1 cellular context compared by ENCODE assay signal in the genomic region with DNA sequence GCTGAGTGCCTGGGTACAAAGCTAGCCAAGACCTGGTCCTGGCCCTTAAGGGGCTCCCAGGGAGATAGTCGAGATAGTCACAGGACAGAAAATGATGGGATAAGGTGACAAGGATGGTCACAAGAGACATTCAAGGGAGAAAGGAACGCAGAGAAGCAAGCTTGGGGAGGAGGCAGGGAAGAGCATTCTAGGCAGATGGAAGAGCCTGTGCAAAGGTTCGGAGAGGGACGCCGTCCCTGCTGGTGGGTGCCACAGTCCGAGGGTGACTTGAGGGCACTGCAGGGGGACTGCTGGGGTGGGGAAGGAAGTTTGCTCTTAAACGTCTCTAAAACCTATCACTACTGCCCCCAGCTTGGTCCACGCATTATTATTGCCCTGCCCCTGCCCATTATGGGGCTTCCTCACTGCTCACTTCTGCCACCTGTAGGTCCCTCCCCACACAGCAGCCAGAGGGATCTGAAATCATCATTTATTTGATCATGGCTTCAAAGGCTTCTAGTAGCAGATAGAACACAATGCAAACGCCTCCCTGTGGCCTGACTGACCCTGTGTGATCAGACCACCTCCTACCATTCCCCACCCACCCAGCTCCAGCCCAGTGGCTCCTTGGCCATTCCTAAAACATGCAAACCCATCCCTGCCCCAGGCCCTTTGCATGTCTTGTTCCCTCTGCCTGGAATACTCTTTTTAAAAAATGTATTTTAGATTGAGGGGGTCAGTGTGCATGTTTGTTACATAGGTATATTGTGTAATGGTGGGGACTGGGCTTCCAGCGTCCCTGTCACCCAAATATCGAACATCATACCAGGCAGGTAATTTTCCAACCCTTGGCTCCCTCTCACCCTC.
TF ChIP-seq lines count a peak whose summit lies in the region.

No MANE protein-coding gene starts in this region.

TF ChIP-seq in HepG2, 621 proteins besides CTCF, POLR2A, EP300 and RAD21 (continued from another document):
- TF ChIP-seq ZBTB49 (CRISPR knock-in tag; IDR thresholded peaks at IDR 0.05; ENCODE audit: borderline replicate concordance) (0 out of 2 replicates have a peak, but pooled peaks have one; percentile 16), GTF3A (CRISPR knock-in tag; conservative IDR thresholded peaks at IDR 0.05) (no peak), ZNF780A (CRISPR knock-in tag; IDR thresholded peaks at IDR 0.05) (no peak), XRCC5 (optimal IDR thresholded peaks at IDR 0.05; ENCODE audit: low read length) (peak; percentile 78), SMC3 (IDR thresholded peaks at IDR 0.05; ENCODE audit: low read length) (peak; percentile 75), SP4 (CRISPR knock-in tag; IDR thresholded peaks at IDR 0.05) (peak; percentile 29; the same call in 1 of the 2 replicates), RBAK (CRISPR knock-in tag; IDR thresholded peaks at IDR 0.05) (no peak), ZNF800 (CRISPR knock-in tag; IDR thresholded peaks at IDR 0.05) (no peak), ARID3A (IDR thresholded peaks at IDR 0.05; ENCODE audit: low read depth, low read length) (peak; percentile 79), ZNF589 (CRISPR knock-in tag; conservative IDR thresholded peaks at IDR 0.05) (no peak), BORCS8-MEF2B (CRISPR knock-in tag; IDR thresholded peaks at IDR 0.05) (no peak), ZNF562 (CRISPR knock-in tag; IDR thresholded peaks at IDR 0.05; ENCODE audit: borderline replicate concordance) (no peak), FOXP1 (IDR thresholded peaks at IDR 0.05) (no peak), FOXP1 (CRISPR knock-in tag; IDR thresholded peaks at IDR 0.05) (no peak), MAF1 (CRISPR knock-in tag; IDR thresholded peaks at IDR 0.05; ENCODE audit: borderline replicate concordance) (no peak), FLYWCH1 (CRISPR knock-in tag; IDR thresholded peaks at IDR 0.05) (no peak), ZNF768 (CRISPR knock-in tag; IDR thresholded peaks at IDR 0.05) (peak; percentile 45; the same call in 1 of the 2 replicates), AFF4 (CRISPR knock-in tag; IDR thresholded peaks at IDR 0.05) (no peak), HOXA3 (CRISPR knock-in tag; IDR thresholded peaks at IDR 0.05) (0 out of 2 replicates have a peak, but pooled peaks have one; percentile 30), ZNF274 (CRISPR knock-in tag; IDR thresholded peaks at IDR 0.05) (no peak)
- TF ChIP-seq, protein P1, sequence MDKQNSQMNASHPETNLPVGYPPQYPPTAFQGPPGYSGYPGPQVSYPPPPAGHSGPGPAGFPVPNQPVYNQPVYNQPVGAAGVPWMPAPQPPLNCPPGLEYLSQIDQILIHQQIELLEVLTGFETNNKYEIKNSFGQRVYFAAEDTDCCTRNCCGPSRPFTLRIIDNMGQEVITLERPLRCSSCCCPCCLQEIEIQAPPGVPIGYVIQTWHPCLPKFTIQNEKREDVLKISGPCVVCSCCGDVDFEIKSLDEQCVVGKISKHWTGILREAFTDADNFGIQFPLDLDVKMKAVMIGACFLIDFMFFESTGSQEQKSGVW (CRISPR knock-in tag; IDR thresholded peaks at IDR 0.05; ENCODE audit: borderline replicate concordance): no peak
- TF ChIP-seq, protein P2, sequence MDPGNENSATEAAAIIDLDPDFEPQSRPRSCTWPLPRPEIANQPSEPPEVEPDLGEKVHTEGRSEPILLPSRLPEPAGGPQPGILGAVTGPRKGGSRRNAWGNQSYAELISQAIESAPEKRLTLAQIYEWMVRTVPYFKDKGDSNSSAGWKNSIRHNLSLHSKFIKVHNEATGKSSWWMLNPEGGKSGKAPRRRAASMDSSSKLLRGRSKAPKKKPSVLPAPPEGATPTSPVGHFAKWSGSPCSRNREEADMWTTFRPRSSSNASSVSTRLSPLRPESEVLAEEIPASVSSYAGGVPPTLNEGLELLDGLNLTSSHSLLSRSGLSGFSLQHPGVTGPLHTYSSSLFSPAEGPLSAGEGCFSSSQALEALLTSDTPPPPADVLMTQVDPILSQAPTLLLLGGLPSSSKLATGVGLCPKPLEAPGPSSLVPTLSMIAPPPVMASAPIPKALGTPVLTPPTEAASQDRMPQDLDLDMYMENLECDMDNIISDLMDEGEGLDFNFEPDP (CRISPR knock-in tag; conservative IDR thresholded peaks at IDR 0.05): 0 out of 2 replicates have a peak, but pooled peaks have one; percentile 72
- TF ChIP-seq, protein P3, sequence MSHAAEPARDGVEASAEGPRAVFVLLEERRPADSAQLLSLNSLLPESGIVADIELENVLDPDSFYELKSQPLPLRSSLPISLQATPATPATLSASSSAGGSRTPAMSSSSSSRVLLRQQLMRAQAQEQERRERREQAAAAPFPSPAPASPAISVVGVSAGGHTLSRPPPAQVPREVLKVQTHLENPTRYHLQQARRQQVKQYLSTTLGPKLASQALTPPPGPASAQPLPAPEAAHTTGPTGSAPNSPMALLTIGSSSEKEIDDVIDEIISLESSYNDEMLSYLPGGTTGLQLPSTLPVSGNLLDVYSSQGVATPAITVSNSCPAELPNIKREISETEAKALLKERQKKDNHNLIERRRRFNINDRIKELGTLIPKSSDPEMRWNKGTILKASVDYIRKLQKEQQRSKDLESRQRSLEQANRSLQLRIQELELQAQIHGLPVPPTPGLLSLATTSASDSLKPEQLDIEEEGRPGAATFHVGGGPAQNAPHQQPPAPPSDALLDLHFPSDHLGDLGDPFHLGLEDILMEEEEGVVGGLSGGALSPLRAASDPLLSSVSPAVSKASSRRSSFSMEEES (CRISPR knock-in tag; IDR thresholded peaks at IDR 0.05): no peak
- TF ChIP-seq, protein P4, sequence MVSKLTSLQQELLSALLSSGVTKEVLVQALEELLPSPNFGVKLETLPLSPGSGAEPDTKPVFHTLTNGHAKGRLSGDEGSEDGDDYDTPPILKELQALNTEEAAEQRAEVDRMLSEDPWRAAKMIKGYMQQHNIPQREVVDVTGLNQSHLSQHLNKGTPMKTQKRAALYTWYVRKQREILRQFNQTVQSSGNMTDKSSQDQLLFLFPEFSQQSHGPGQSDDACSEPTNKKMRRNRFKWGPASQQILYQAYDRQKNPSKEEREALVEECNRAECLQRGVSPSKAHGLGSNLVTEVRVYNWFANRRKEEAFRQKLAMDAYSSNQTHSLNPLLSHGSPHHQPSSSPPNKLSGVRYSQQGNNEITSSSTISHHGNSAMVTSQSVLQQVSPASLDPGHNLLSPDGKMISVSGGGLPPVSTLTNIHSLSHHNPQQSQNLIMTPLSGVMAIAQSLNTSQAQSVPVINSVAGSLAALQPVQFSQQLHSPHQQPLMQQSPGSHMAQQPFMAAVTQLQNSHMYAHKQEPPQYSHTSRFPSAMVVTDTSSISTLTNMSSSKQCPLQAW (CRISPR knock-in tag; IDR thresholded peaks at IDR 0.05): peak; percentile 30; the same call in 1 of the 2 replicates
- TF ChIP-seq, protein P5, sequence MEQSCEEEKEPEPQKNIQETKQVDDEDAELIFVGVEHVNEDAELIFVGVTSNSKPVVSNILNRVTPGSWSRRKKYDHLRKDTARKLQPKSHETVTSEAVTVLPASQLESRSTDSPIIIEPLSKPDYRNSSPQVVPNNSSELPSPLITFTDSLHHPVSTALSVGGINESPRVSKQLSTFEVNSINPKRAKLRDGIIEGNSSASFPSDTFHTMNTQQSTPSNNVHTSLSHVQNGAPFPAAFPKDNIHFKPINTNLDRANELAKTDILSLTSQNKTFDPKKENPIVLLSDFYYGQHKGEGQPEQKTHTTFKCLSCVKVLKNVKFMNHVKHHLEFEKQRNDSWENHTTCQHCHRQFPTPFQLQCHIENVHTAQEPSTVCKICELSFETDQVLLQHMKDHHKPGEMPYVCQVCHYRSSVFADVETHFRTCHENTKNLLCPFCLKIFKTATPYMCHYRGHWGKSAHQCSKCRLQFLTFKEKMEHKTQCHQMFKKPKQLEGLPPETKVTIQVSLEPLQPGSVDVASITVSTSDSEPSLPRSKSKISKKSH (CRISPR knock-in tag; IDR thresholded peaks at IDR 0.05; ENCODE audit: borderline replicate concordance): 0 out of 2 replicates have a peak, but pooled peaks have one; percentile 48
